Comparison of ENCODE assay signal across 8 cellular contexts in genomic region chr6:116561377-116562018, GRCh38. TPM values are rescaled to one million over a fixed set of nuclear protein-coding genes. Genes with fewer than 3 reads are reported as not detected.
DNase-seq lines count a peak whose midpoint lies in the region; ATAC-seq and TF ChIP-seq lines count a peak whose summit lies in the region.

No MANE protein-coding gene starts in this region.

- no peaks in the 10 kb centered on the region for H3K36me3 ChIP-seq in left lung

- peaks cover 0 to 8% of the 10 kb centered on the region in 2 donors for H3K27me3 ChIP-seq in left lung

- no peak overlapping the region for H3K4me3 ChIP-seq in left lung

- peaks cover 0 to 3% of the 10 kb centered on the region in 2 donors for H3K4me1 ChIP-seq in left lung

- peak; percentile 1 for TF ChIP-seq CTCF in GM12801 (IDR thresholded peaks at IDR 0.05; ENCODE audit: extremely low read depth, insufficient read length)
- peak; percentile 91 to 96 for TF ChIP-seq CTCF in left lung (IDR thresholded peaks at IDR 0.05)

- no peaks in the 10 kb centered on the region for H3K9me3 ChIP-seq in left lung

- DNase-seq in NCI-H2171 (lab: John Stamatoyannopoulos, UW) (peak; percentile 16), cerebellum (ENCODE audit: low spot score) (peak; percentile 51), left lung (peak in 1 of 2 donors; percentile 60)
- DNase-seq in activated CD4-positive, CD25-positive, alpha-beta regulatory T cell (lab: John Stamatoyannopoulos, UW), result peak; percentile 16 to 58 (median 23)
- peak; percentile 72 for DNase-seq in stimulated activated CD4-positive, alpha-beta T cell treated with anti-CD3 and anti-CD28 coated beads, Interleukin-4, amount 100 ng/mL, for 24 hours

- no peak overlapping the region for H3K27ac ChIP-seq in left lung

- intact Hi-C loops in left lung (cut with DNase I), result no loop called here

- peak; percentile 78 for ATAC-seq in HG02852 (IDR thresholded peaks at IDR 0.05; ENCODE audit: unreplicated experiment)
- ATAC-seq in left lung, result peak; percentile 93
- ATAC-seq in GM19035 (IDR thresholded peaks at IDR 0.05; ENCODE audit: unreplicated experiment), result no peak

RNA-seq across cellular contexts. Expression of gene CALHM4, which starts 7.9 kb away (rescaled TPM):
- total RNA-seq in cerebellum (not detected), left lung (not detected)

RNA-seq across cellular contexts. Expression of gene RWDD1, which starts 9.8 kb away (rescaled TPM):
- total RNA-seq in cerebellum (29.3 TPM), left lung (10 to 100 TPM; 37.0 to 41.1 TPM)

RNA-seq across cellular contexts. Expression of gene TRAPPC3L, which starts 16.0 kb away (rescaled TPM):
- total RNA-seq in cerebellum (not detected), left lung (under 1 TPM; 0.12 to 0.13 TPM)

RNA-seq across cellular contexts. Expression of gene CALHM5, which starts 50.1 kb away (rescaled TPM):
- total RNA-seq in cerebellum, result 0.91 TPM
- 1 to 10 TPM; 2.3 to 2.9 TPM for total RNA-seq in left lung

RNA-seq across cellular contexts. Expression of gene RSPH4A, which starts 54.8 kb away (rescaled TPM):
- total RNA-seq in cerebellum (4.4 TPM), left lung (1 to 10 TPM in 1 of 2 donors, under 1 TPM in 1; 0.15 to 5.1 TPM)
